In genomic region chr17:9324864-9325263, GRCh38 we compare ENCODE assay signal across 1 cellular context.
TF ChIP-seq lines count a peak whose summit lies in the region.

No MANE protein-coding gene starts in this region.

TF ChIP-seq in HepG2, 621 proteins besides CTCF, POLR2A, EP300 and RAD21 (continued from another document and continues in another):
- TF ChIP-seq PRDM10 (CRISPR knock-in tag; IDR thresholded peaks at IDR 0.05; ENCODE audit: low read depth) (no peak), ZMYM4 (CRISPR knock-in tag; IDR thresholded peaks at IDR 0.05) (no peak), GPBP1L1 (CRISPR knock-in tag; IDR thresholded peaks at IDR 0.05) (no peak), GABPA (IDR thresholded peaks at IDR 0.05; ENCODE audit: low read depth, low read length) (no peak), GABPA (CRISPR knock-in tag; IDR thresholded peaks at IDR 0.05; ENCODE audit: low read depth) (no peak), NFIB (CRISPR knock-in tag; IDR thresholded peaks at IDR 0.05; ENCODE audit: borderline replicate concordance) (no peak), ZNF510 (CRISPR knock-in tag; IDR thresholded peaks at IDR 0.05; ENCODE audit: low read depth) (no peak), NFE2L1 (CRISPR knock-in tag; IDR thresholded peaks at IDR 0.05; ENCODE audit: borderline replicate concordance) (no peak), ZNF431 (CRISPR knock-in tag; IDR thresholded peaks at IDR 0.05; ENCODE audit: borderline replicate concordance, low read depth) (no peak), CEBPG (CRISPR knock-in tag; IDR thresholded peaks at IDR 0.05) (peak; percentile 86), ZNF282 (IDR thresholded peaks at IDR 0.05; ENCODE audit: partially characterized antibody) (no peak), ZNF614 (CRISPR knock-in tag; IDR thresholded peaks at IDR 0.05; ENCODE audit: borderline replicate concordance) (no peak), MAFK (conservative IDR thresholded peaks at IDR 0.05 in 1 of 2, IDR thresholded peaks at IDR 0.05 in 1 of 2; ENCODE audit: low read length in 2 of 2) (no peak), SKIL (CRISPR knock-in tag; IDR thresholded peaks at IDR 0.05; ENCODE audit: borderline replicate concordance) (no peak), ZNF777 (CRISPR knock-in tag; IDR thresholded peaks at IDR 0.05) (no peak), ZNF619 (CRISPR knock-in tag; IDR thresholded peaks at IDR 0.05) (no peak), ZNF121 (CRISPR knock-in tag; IDR thresholded peaks at IDR 0.05) (no peak), MATR3 (CRISPR knock-in tag; IDR thresholded peaks at IDR 0.05) (no peak), ZNF737 (CRISPR knock-in tag; IDR thresholded peaks at IDR 0.05; ENCODE audit: borderline replicate concordance) (no peak), SIX1 (CRISPR knock-in tag; IDR thresholded peaks at IDR 0.05; ENCODE audit: borderline replicate concordance) (no peak), FOXA3 (CRISPR knock-in tag; IDR thresholded peaks at IDR 0.05) (peak; percentile 73), ZNF703 (CRISPR knock-in tag; IDR thresholded peaks at IDR 0.05; ENCODE audit: borderline replicate concordance) (no peak), NRL (CRISPR knock-in tag; IDR thresholded peaks at IDR 0.05; ENCODE audit: borderline replicate concordance) (no peak), KLF13 (CRISPR knock-in tag; IDR thresholded peaks at IDR 0.05) (no peak), ZSCAN9 (CRISPR knock-in tag; IDR thresholded peaks at IDR 0.05; ENCODE audit: borderline replicate concordance) (no peak), ZNF350 (CRISPR knock-in tag; IDR thresholded peaks at IDR 0.05; ENCODE audit: borderline replicate concordance, low read depth) (no peak), SOX5 (CRISPR knock-in tag; IDR thresholded peaks at IDR 0.05; ENCODE audit: borderline replicate concordance) (peak; percentile 49; the same call in 1 of the 2 replicates), GTF2F1 (IDR thresholded peaks at IDR 0.05; ENCODE audit: low read length) (no peak), PAX8 (CRISPR knock-in tag; IDR thresholded peaks at IDR 0.05; ENCODE audit: borderline replicate concordance) (no peak)
- TF ChIP-seq, protein P1, sequence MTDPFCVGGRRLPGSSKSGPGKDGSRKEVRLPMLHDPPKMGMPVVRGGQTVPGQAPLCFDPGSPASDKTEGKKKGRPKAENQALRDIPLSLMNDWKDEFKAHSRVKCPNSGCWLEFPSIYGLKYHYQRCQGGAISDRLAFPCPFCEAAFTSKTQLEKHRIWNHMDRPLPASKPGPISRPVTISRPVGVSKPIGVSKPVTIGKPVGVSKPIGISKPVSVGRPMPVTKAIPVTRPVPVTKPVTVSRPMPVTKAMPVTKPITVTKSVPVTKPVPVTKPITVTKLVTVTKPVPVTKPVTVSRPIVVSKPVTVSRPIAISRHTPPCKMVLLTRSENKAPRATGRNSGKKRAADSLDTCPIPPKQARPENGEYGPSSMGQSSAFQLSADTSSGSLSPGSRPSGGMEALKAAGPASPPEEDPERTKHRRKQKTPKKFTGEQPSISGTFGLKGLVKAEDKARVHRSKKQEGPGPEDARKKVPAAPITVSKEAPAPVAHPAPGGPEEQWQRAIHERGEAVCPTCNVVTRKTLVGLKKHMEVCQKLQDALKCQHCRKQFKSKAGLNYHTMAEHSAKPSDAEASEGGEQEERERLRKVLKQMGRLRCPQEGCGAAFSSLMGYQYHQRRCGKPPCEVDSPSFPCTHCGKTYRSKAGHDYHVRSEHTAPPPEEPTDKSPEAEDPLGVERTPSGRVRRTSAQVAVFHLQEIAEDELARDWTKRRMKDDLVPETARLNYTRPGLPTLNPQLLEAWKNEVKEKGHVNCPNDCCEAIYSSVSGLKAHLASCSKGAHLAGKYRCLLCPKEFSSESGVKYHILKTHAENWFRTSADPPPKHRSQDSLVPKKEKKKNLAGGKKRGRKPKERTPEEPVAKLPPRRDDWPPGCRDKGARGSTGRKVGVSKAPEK (CRISPR knock-in tag; IDR thresholded peaks at IDR 0.05; ENCODE audit: borderline replicate concordance) = no peak
- TF ChIP-seq, protein P2, sequence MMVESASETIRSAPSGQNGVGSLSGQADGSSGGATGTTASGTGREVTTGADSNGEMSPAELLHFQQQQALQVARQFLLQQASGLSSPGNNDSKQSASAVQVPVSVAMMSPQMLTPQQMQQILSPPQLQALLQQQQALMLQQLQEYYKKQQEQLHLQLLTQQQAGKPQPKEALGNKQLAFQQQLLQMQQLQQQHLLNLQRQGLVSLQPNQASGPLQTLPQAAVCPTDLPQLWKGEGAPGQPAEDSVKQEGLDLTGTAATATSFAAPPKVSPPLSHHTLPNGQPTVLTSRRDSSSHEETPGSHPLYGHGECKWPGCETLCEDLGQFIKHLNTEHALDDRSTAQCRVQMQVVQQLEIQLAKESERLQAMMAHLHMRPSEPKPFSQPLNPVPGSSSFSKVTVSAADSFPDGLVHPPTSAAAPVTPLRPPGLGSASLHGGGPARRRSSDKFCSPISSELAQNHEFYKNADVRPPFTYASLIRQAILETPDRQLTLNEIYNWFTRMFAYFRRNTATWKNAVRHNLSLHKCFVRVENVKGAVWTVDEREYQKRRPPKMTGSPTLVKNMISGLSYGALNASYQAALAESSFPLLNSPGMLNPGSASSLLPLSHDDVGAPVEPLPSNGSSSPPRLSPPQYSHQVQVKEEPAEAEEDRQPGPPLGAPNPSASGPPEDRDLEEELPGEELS (CRISPR knock-in tag; IDR thresholded peaks at IDR 0.05) = peak; percentile 56; the same call in 1 of the 2 replicates
- TF ChIP-seq, protein P3, sequence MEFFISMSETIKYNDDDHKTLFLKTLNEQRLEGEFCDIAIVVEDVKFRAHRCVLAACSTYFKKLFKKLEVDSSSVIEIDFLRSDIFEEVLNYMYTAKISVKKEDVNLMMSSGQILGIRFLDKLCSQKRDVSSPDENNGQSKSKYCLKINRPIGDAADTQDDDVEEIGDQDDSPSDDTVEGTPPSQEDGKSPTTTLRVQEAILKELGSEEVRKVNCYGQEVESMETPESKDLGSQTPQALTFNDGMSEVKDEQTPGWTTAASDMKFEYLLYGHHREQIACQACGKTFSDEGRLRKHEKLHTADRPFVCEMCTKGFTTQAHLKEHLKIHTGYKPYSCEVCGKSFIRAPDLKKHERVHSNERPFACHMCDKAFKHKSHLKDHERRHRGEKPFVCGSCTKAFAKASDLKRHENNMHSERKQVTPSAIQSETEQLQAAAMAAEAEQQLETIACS (CRISPR knock-in tag; IDR thresholded peaks at IDR 0.05) = no peak
- TF ChIP-seq, protein P4, sequence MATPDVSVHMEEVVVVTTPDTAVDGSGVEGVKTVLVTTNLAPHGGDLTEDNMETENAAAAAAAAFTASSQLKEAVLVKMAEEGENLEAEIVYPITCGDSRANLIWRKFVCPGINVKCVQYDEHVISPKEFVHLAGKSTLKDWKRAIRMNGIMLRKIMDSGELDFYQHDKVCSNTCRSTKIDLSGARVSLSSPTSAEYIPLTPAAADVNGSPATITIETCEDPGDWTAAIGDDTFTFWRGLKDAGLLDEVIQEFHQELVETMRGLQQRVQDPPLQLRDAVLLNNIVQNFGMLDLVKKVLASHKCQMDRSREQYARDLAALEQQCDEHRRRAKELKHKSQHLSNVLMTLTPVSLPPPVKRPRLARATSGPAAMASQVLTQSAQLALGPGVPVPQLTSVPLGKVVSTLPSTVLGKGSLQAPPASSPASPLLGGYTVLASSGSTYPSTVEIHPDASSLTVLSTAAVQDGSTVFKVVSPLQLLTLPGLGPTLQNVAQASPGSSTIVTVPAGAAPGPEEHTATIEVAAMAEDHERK (CRISPR knock-in tag; IDR thresholded peaks at IDR 0.05; ENCODE audit: low read depth) = no peak
- TF ChIP-seq, protein P5, sequence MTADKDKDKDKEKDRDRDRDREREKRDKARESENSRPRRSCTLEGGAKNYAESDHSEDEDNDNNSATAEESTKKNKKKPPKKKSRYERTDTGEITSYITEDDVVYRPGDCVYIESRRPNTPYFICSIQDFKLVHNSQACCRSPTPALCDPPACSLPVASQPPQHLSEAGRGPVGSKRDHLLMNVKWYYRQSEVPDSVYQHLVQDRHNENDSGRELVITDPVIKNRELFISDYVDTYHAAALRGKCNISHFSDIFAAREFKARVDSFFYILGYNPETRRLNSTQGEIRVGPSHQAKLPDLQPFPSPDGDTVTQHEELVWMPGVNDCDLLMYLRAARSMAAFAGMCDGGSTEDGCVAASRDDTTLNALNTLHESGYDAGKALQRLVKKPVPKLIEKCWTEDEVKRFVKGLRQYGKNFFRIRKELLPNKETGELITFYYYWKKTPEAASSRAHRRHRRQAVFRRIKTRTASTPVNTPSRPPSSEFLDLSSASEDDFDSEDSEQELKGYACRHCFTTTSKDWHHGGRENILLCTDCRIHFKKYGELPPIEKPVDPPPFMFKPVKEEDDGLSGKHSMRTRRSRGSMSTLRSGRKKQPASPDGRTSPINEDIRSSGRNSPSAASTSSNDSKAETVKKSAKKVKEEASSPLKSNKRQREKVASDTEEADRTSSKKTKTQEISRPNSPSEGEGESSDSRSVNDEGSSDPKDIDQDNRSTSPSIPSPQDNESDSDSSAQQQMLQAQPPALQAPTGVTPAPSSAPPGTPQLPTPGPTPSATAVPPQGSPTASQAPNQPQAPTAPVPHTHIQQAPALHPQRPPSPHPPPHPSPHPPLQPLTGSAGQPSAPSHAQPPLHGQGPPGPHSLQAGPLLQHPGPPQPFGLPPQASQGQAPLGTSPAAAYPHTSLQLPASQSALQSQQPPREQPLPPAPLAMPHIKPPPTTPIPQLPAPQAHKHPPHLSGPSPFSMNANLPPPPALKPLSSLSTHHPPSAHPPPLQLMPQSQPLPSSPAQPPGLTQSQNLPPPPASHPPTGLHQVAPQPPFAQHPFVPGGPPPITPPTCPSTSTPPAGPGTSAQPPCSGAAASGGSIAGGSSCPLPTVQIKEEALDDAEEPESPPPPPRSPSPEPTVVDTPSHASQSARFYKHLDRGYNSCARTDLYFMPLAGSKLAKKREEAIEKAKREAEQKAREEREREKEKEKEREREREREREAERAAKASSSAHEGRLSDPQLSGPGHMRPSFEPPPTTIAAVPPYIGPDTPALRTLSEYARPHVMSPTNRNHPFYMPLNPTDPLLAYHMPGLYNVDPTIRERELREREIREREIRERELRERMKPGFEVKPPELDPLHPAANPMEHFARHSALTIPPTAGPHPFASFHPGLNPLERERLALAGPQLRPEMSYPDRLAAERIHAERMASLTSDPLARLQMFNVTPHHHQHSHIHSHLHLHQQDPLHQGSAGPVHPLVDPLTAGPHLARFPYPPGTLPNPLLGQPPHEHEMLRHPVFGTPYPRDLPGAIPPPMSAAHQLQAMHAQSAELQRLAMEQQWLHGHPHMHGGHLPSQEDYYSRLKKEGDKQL (CRISPR knock-in tag; IDR thresholded peaks at IDR 0.05; ENCODE audit: low read depth) = no peak
